ENCODE assay signal across 8 cellular contexts in the genomic region with DNA sequence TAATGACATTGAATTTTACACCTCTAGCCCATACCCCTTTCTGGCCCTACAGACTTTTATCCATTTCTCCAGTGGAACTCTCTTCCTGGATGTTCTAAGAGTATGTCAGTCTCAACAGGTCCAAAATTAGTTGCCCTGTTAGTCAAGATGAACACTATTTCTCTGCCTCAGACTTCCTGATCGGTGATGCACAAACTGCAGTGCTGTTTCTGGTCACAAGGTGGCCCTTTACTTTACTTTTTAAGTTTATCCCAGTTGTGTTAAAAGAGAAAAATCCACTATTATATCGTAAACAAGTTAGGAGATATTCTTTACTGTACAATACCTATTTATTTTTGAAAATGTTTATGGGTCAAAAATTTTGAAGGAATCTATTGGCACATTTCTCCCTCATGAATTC. TPM values are rescaled to one million over a fixed set of nuclear protein-coding genes. Genes with fewer than 3 reads are reported as not detected.
A peak's percentile ranks its signal among the peaks of the same experiment; 100 is the strongest.
DNase-seq lines count a peak whose midpoint lies in the region; ATAC-seq and TF ChIP-seq lines count a peak whose summit lies in the region.

No MANE protein-coding gene starts in this region.

- BruUV-seq in PC-9 (replicated peaks; lab: Mats Ljungman, UMichigan) = no TSS peak

- H3K4me3 Mint-ChIP-seq in activated CD8-positive, alpha-beta memory T cell treated with anti-CD3 and anti-CD28 coated beads, Interleukin-2, amount 10 ng/mL, durations not matched to agents 7 days and 5 days = no peak overlapping the region

- ATAC-seq in activated CD8-positive, alpha-beta memory T cell treated with anti-CD3 and anti-CD28 coated beads, Interleukin-2, amount 10 ng/mL, durations not matched to agents 7 days and 5 days = no peak
- no peak for ATAC-seq in HG03139 (IDR thresholded peaks at IDR 0.05; ENCODE audit: unreplicated experiment)

- TF ChIP-seq CTCF in HEK293 (tag by site-specific recombination; IDR thresholded peaks at IDR 0.05) (0 out of 2 replicates have a peak, but pooled peaks have one; percentile 30), PC-9 (conservative IDR thresholded peaks at IDR 0.05) (peak; percentile 79), astrocyte of the spinal cord (IDR thresholded peaks at IDR 0.05; ENCODE audit: low read depth, low read length) (peak; percentile 71), testis (IDR thresholded peaks at IDR 0.05) (peak; percentile 45 to 62 (median 53))

- DNase-seq in activated CD8-positive, alpha-beta memory T cell treated with anti-CD3 and anti-CD28 coated beads, Interleukin-2, amount 10 ng/mL, durations not matched to agents 7 days and 5 days = peak; percentile 41
- no peak for DNase-seq in activated CD8-positive, alpha-beta memory T cell treated with anti-CD3 and anti-CD28 coated beads, Interleukin-2, amount 50 U/mL, for 48 hours
- DNase-seq in PC-9 = peak; percentile 31 to 37
- peak; percentile 56 for DNase-seq in astrocyte of the spinal cord (ENCODE audit: low read depth, low spot score)
- peak; percentile 60 for DNase-seq in left kidney (ENCODE audit: low read depth, low spot score)
- DNase-seq in testis = peak; percentile 69

- H3K27ac ChIP-seq in HEK293 (ENCODE audit: extremely low read depth, low read depth, low read length) = no peak overlapping the region
- no peak overlapping the region for H3K27ac ChIP-seq in PC-9
- no peak overlapping the region for H3K27ac ChIP-seq in testis

- H3K27ac Mint-ChIP-seq in activated CD8-positive, alpha-beta memory T cell treated with anti-CD3 and anti-CD28 coated beads, Interleukin-2, amount 10 ng/mL, durations not matched to agents 7 days and 5 days = no peak overlapping the region

- H3K79me2 ChIP-seq in PC-9 (ENCODE audit: low read depth) = no peaks in the 10 kb centered on the region

- H3K9me3 ChIP-seq in HEK293 (ENCODE audit: control insufficient read depth, insufficient read depth, low read depth, low read length) (no peaks in the 10 kb centered on the region), PC-9 (ENCODE audit: insufficient read depth, low read depth) (no peaks in the 10 kb centered on the region), testis (no peaks in the 10 kb centered on the region)

- H3K4me3 ChIP-seq in HEK293 (ENCODE audit: low read depth, low read length) = no peak overlapping the region
- no peak overlapping the region for H3K4me3 ChIP-seq in PC-9
- no peak overlapping the region for H3K4me3 ChIP-seq in astrocyte of the spinal cord (ENCODE audit: low read depth, low read length)
- H3K4me3 ChIP-seq in testis = no peak overlapping the region

- peaks cover 2% of the 10 kb centered on the region for H3K4me1 Mint-ChIP-seq in activated CD8-positive, alpha-beta memory T cell treated with anti-CD3 and anti-CD28 coated beads, Interleukin-2, amount 10 ng/mL, durations not matched to agents 7 days and 5 days

- H2AFZ ChIP-seq in PC-9 = no peak overlapping the region

- CTCF ChIA-PET in activated CD8-positive, alpha-beta memory T cell treated with anti-CD3 and anti-CD28 coated beads, Interleukin-2, amount 10 ng/mL, durations not matched to agents 7 days and 5 days (lab: Charles Lee) = interaction anchor here (1.2 to 1.4 kb wide), 2 partner anchors 121 to 127 kb away, joined by 3 to 6 read pairs; no protein-coding TSS in a partner anchor
- CTCF ChIA-PET in HEK293 (lab: Yijun Ruan, JAX) (interaction anchor here (0.6 to 1.3 kb wide), 18 partner anchors 10 to 171 kb away, joined by 3 to 15 read pairs (median 4); a partner anchor contains a TSS), PC-9 (lab: Charles Lee) (interaction anchor here (0.6 kb wide), 2 partner anchors 24 to 286 kb away, joined by 3 to 9 read pairs; a partner anchor contains a TSS)

- H3K36me3 Mint-ChIP-seq in activated CD8-positive, alpha-beta memory T cell treated with anti-CD3 and anti-CD28 coated beads, Interleukin-2, amount 10 ng/mL, durations not matched to agents 7 days and 5 days = no peaks in the 10 kb centered on the region

- H3K9me2 ChIP-seq in PC-9 (ENCODE audit: insufficient read depth) = no peaks in the 10 kb centered on the region

- H3F3A ChIP-seq in PC-9 (ENCODE audit: insufficient read depth, low read depth) = no peaks in the 10 kb centered on the region

- no peak for TF ChIP-seq POLR2A in testis (IDR thresholded peaks at IDR 0.05)

- POLR2A ChIA-PET in HEK293 (lab: Yijun Ruan, JAX) (no interaction called here), PC-9 (lab: Charles Lee; ENCODE audit: unreplicated experiment) (no interaction called here)

- no peaks in the 10 kb centered on the region for H4K20me1 ChIP-seq in PC-9 (ENCODE audit: insufficient read depth)

- peaks cover 4% of the 10 kb centered on the region for H3K27me3 Mint-ChIP-seq in activated CD8-positive, alpha-beta memory T cell treated with anti-CD3 and anti-CD28 coated beads, Interleukin-2, amount 10 ng/mL, durations not matched to agents 7 days and 5 days

- no peaks in the 10 kb centered on the region for H3K36me3 ChIP-seq in HEK293 (ENCODE audit: control insufficient read depth in 2 of 2, insufficient read depth in 1 of 2, low read length in 2 of 2)
- H3K36me3 ChIP-seq in PC-9 (ENCODE audit: low read depth) = no peaks in the 10 kb centered on the region
- no peaks in the 10 kb centered on the region for H3K36me3 ChIP-seq in testis (ENCODE audit: low read depth, missing control alignments)

- no peak overlapping the region for H3K4me2 ChIP-seq in PC-9

- no peaks in the 10 kb centered on the region for H3K27me3 ChIP-seq in PC-9 (ENCODE audit: insufficient read depth, low read depth)
- no peaks in the 10 kb centered on the region for H3K27me3 ChIP-seq in testis

- H3K4me1 ChIP-seq in HEK293 (ENCODE audit: control insufficient read depth, insufficient read depth, low read length) (no peaks in the 10 kb centered on the region), PC-9 (replicated peaks; ENCODE audit: insufficient read depth) (no peaks in the 10 kb centered on the region), testis (no peaks in the 10 kb centered on the region)

- 9 to 32% methylated on average over 2 of the region's 2 CpGs for WGBS in testis, 2 donors

- no peaks in the 10 kb centered on the region for H3K9me3 Mint-ChIP-seq in activated CD8-positive, alpha-beta memory T cell treated with anti-CD3 and anti-CD28 coated beads, Interleukin-2, amount 10 ng/mL, durations not matched to agents 7 days and 5 days (ENCODE audit: low read depth)

- intact Hi-C loops in PC-9 (cut with micrococcal nuclease; ENCODE audit: unreplicated experiment) = loop anchor here (1.0 to 10.0 kb wide), 2 partner anchors 121 to 128 kb away; a partner anchor contains a TSS
- intact Hi-C loops in testis (cut with DNase I; ENCODE audit: low total_unique reads) = no loop called here

- in situ Hi-C loops in astrocyte of the spinal cord (cut with HindIII; ENCODE audit: low sequenced_read_pairs) = no loop called here

TF ChIP-seq in HEK293, 187 proteins besides CTCF, POLR2A, EP300 and RAD21:
- TF ChIP-seq ZNF660 (tag by site-specific recombination; IDR thresholded peaks at IDR 0.05) (0 out of 2 replicates have a peak, but pooled peaks have one; percentile 16), ZNF776 (tag by site-specific recombination; IDR thresholded peaks at IDR 0.05; ENCODE audit: borderline replicate concordance) (no peak), ZNF654 (tag by site-specific recombination; IDR thresholded peaks at IDR 0.05; ENCODE audit: low read depth) (peak; percentile 53)

RNA-seq across cellular contexts. Expression of a gene that starts 13.1 kb away (rescaled TPM):
- not detected for total RNA-seq in activated CD8-positive, alpha-beta memory T cell treated with anti-CD3 and anti-CD28 coated beads, Interleukin-2, amount 10 ng/mL, durations not matched to agents 7 days and 5 days
- total RNA-seq in PC-9 (2021) (not detected in 2 replicates), testis (1 to 10 TPM; 1.3 to 5.5 TPM)
- polyA plus RNA-seq in testis (ENCODE audit: insufficient read depth, low read depth, low replicate concordance) = 3.9 TPM

RNA-seq across cellular contexts. Expression of a gene that starts 13.2 kb away (rescaled TPM):
- 1 to 10 TPM; 1.5 to 2.4 TPM for total RNA-seq in activated CD8-positive, alpha-beta memory T cell treated with anti-CD3 and anti-CD28 coated beads, Interleukin-2, amount 10 ng/mL, durations not matched to agents 7 days and 5 days
- total RNA-seq in PC-9 (2021) (44.4 and 57.1 TPM in 2 replicates), testis (10 to 100 TPM; 99.4 to 99.7 TPM)
- polyA plus RNA-seq in testis (ENCODE audit: insufficient read depth, low read depth, low replicate concordance) = 74.9 TPM

RNA-seq across cellular contexts. Expression of a gene that starts 32.3 kb away (rescaled TPM):
- total RNA-seq in activated CD8-positive, alpha-beta memory T cell treated with anti-CD3 and anti-CD28 coated beads, Interleukin-2, amount 10 ng/mL, durations not matched to agents 7 days and 5 days = 1 to 10 TPM; 3.5 to 5.3 TPM
- total RNA-seq in PC-9 (2021) = 4.7 and 6.9 TPM in 2 replicates
- total RNA-seq in testis = 100 to 1,000 TPM in 1 of 2 donors, 10 to 100 TPM in 1; 88.9 to 116 TPM
- polyA plus RNA-seq in testis (ENCODE audit: insufficient read depth, low read depth, low replicate concordance) = 82.7 TPM

RNA-seq across cellular contexts. Expression of a gene that starts 33.2 kb away (rescaled TPM):
- 1 to 10 TPM; 9.2 to 9.9 TPM for total RNA-seq in activated CD8-positive, alpha-beta memory T cell treated with anti-CD3 and anti-CD28 coated beads, Interleukin-2, amount 10 ng/mL, durations not matched to agents 7 days and 5 days
- total RNA-seq in PC-9 (2021) = 120 and 130 TPM in 2 replicates
- 100 to 1,000 TPM; 354 to 415 TPM for total RNA-seq in testis
- polyA plus RNA-seq in testis (ENCODE audit: insufficient read depth, low read depth, low replicate concordance) = 289 TPM

Comparison
In these comparisons a context has a peak if more than half of its experiments do, and no peak if none do; other contexts are left out.
1. RNA of a gene that starts 13.2 kb away (total RNA-seq): 99.4 to 99.7 TPM in testis and 44.4 to 57.1 TPM in PC-9; 1.5 to 2.4 TPM in activated CD8-positive, alpha-beta memory T cell treated with anti-CD3 and anti-CD28 coated beads, Interleukin-2, amount 10 ng/mL, durations not matched to agents 7 days and 5 days; every median in the first group is over 10 times any median in the second.
2. RNA of a gene that starts 32.3 kb away (total RNA-seq): 88.9 to 116 TPM in testis; 3.5 to 5.3 TPM in activated CD8-positive, alpha-beta memory T cell treated with anti-CD3 and anti-CD28 coated beads, Interleukin-2, amount 10 ng/mL, durations not matched to agents 7 days and 5 days and 4.7 to 6.9 TPM in PC-9; every median in the first group is over 10 times any median in the second.
3. Peak in every context shown above with its lines, with median percentiles within 50 percentile points of each other: CTCF ChIP-seq.